30 cellular contexts compared by ENCODE assay signal in genomic region chr3:25480811-25481210, GRCh38. TPM values are rescaled to one million over a fixed set of nuclear protein-coding genes. Genes with fewer than 3 reads are reported as not detected.
"Had no signal": no experiment of that assay in that cellular context is flagged by ENCODE, and none has a peak within 500 bp of the region (broad histone marks: within the 10 kb centered on the region; RNA-seq: fewer than 3 reads in every experiment).

No MANE protein-coding gene starts in this region.

- H3K4me3 Mint-ChIP-seq: activated CD4-positive, alpha-beta memory T cell treated with anti-CD3 and anti-CD28 coated beads, Interleukin-2, amount 10 ng/mL, durations not matched to agents 7 days and 5 days; activated CD4-positive, alpha-beta T cell treated with anti-CD3 and anti-CD28 coated beads, Interleukin-2, amount 10 ng/mL, durations not matched to agents 24 days and 14 days; activated naive CD4-positive, alpha-beta T cell treated with anti-CD3 and anti-CD28 coated beads, Interleukin-2, amount 10 ng/mL, durations not matched to agents 7 days and 5 days; activated naive CD8-positive, alpha-beta T cell treated with anti-CD3 and anti-CD28 coated beads, Interleukin-2, amount 10 ng/mL, durations not matched to agents 7 days and 5 days; activated T-cell treated with anti-CD3 and anti-CD28 coated beads, Interleukin-2, amount 50 U/mL, for 24 hours; dendritic cell treated with granulocyte-macrophage colony-stimulating factor and Interleukin-4, amounts not matched to agents 40 ng/mL and 50 ng/mL, for 4 days; natural killer cell treated with Interleukin-12 subunit alpha and Interleukin-12 subunit beta and Interleukin-15 and Interleukin-18, amount 100 ng/mL, for 72 hours; stimulated activated effector memory CD8-positive, alpha-beta T cell treated with anti-CD3 and anti-CD28 coated beads, Interleukin-12 subunit alpha, Interleukin-12 subunit beta, amount 100 ng/mL, for 72 hours; stimulated activated naive CD8-positive, alpha-beta T cell treated with anti-CD3 and anti-CD28 coated beads, Interleukin-15, Interleukin-2, amounts not matched to agents 100 ng/mL and 50 ng/mL, for 24 hours; T-helper 1 cell treated with Interleukin-12 subunit alpha and Interleukin-12 subunit beta and Interleukin-4 antibody, amounts not matched to agents 30 μg/mL and 1 μg/mL, for 36 hours had no signal

- DNase-seq: activated CD4-positive, alpha-beta memory T cell treated with anti-CD3 and anti-CD28 coated beads, Interleukin-2, amount 10 ng/mL, durations not matched to agents 7 days and 5 days; activated CD4-positive, alpha-beta T cell treated with anti-CD3 and anti-CD28 coated beads, Interleukin-2, amount 10 ng/mL, durations not matched to agents 24 days and 14 days; activated CD4-positive, CD25-positive, alpha-beta regulatory T cell treated with anti-CD3 and anti-CD28 coated beads, Interleukin-2, amount 50 U/mL, for 72 hours; activated CD8-positive, alpha-beta memory T cell treated with anti-CD3 and anti-CD28 coated beads, Interleukin-2, amount 50 U/mL, for 48 hours; activated gamma-delta T cell; activated naive CD4-positive, alpha-beta T cell treated with anti-CD3 and anti-CD28 coated beads, Interleukin-2, amount 10 ng/mL, durations not matched to agents 7 days and 5 days; activated naive CD8-positive, alpha-beta T cell treated with anti-CD3 and anti-CD28 coated beads, Interleukin-2, amount 10 ng/mL, durations not matched to agents 7 days and 5 days; activated T-cell treated with anti-CD3 and anti-CD28 coated beads, Interleukin-2, amount 50 U/mL, for 24 hours; central memory CD4-positive, alpha-beta T cell; head of caudate nucleus; mesendoderm; mucosa of descending colon; posterior cingulate gyrus; stimulated activated CD4-positive, alpha-beta T cell treated with anti-CD3 and anti-CD28 coated beads, Interleukin-4, amount 100 ng/mL, for 24 hours; SW 1271; T-helper 9 cell; upper lobe of left lung had no signal

- H3K4me1 Mint-ChIP-seq: activated CD4-positive, alpha-beta memory T cell treated with anti-CD3 and anti-CD28 coated beads, Interleukin-2, amount 10 ng/mL, durations not matched to agents 7 days and 5 days; activated CD4-positive, alpha-beta T cell treated with anti-CD3 and anti-CD28 coated beads, Interleukin-2, amount 10 ng/mL, durations not matched to agents 24 days and 14 days; activated naive CD4-positive, alpha-beta T cell treated with anti-CD3 and anti-CD28 coated beads, Interleukin-2, amount 10 ng/mL, durations not matched to agents 7 days and 5 days; activated naive CD8-positive, alpha-beta T cell treated with anti-CD3 and anti-CD28 coated beads, Interleukin-2, amount 10 ng/mL, durations not matched to agents 7 days and 5 days; stimulated activated effector memory CD8-positive, alpha-beta T cell treated with anti-CD3 and anti-CD28 coated beads, Interleukin-12 subunit alpha, Interleukin-12 subunit beta, amount 100 ng/mL, for 72 hours had no signal

- H3K4me1 ChIP-seq: breast epithelium had no signal

- H3K27ac ChIP-seq: ascending aorta, breast epithelium, epithelial cell of prostate, skin epidermis, thoracic aorta, upper lobe of left lung, vagina had no signal

- ATAC-seq: mucosa of descending colon; natural killer cell treated with Interleukin-12 subunit alpha and Interleukin-12 subunit beta and Interleukin-15 and Interleukin-18, amount 100 ng/mL, for 72 hours; sciatic nerve; stimulated activated effector memory CD8-positive, alpha-beta T cell treated with anti-CD3 and anti-CD28 coated beads, Interleukin-12 subunit alpha, Interleukin-12 subunit beta, amount 100 ng/mL, for 72 hours had no signal

- H3K9me3 ChIP-seq: ascending aorta, breast epithelium, mucosa of descending colon, thoracic aorta, upper lobe of left lung, vagina had no signal

- H3K36me3 Mint-ChIP-seq: activated naive CD4-positive, alpha-beta T cell treated with anti-CD3 and anti-CD28 coated beads, Interleukin-2, amount 10 ng/mL, durations not matched to agents 7 days and 5 days; activated naive CD8-positive, alpha-beta T cell treated with anti-CD3 and anti-CD28 coated beads, Interleukin-2, amount 10 ng/mL, durations not matched to agents 7 days and 5 days; natural killer cell treated with Interleukin-12 subunit alpha and Interleukin-12 subunit beta and Interleukin-15 and Interleukin-18, amount 100 ng/mL, for 72 hours; stimulated activated effector memory CD8-positive, alpha-beta T cell treated with anti-CD3 and anti-CD28 coated beads, Interleukin-12 subunit alpha, Interleukin-12 subunit beta, amount 100 ng/mL, for 72 hours had no signal

- H3K9me3 Mint-ChIP-seq: activated CD4-positive, alpha-beta memory T cell treated with anti-CD3 and anti-CD28 coated beads, Interleukin-2, amount 10 ng/mL, durations not matched to agents 7 days and 5 days; activated CD4-positive, alpha-beta T cell treated with anti-CD3 and anti-CD28 coated beads, Interleukin-2, amount 10 ng/mL, durations not matched to agents 24 days and 14 days; activated naive CD4-positive, alpha-beta T cell treated with anti-CD3 and anti-CD28 coated beads, Interleukin-2, amount 10 ng/mL, durations not matched to agents 7 days and 5 days; activated naive CD8-positive, alpha-beta T cell treated with anti-CD3 and anti-CD28 coated beads, Interleukin-2, amount 10 ng/mL, durations not matched to agents 7 days and 5 days; activated T-cell treated with anti-CD3 and anti-CD28 coated beads, Interleukin-2, amount 50 U/mL, for 24 hours; dendritic cell treated with granulocyte-macrophage colony-stimulating factor and Interleukin-4, amounts not matched to agents 40 ng/mL and 50 ng/mL, for 4 days; natural killer cell treated with Interleukin-12 subunit alpha and Interleukin-12 subunit beta and Interleukin-15 and Interleukin-18, amount 100 ng/mL, for 72 hours; stimulated activated naive CD8-positive, alpha-beta T cell treated with anti-CD3 and anti-CD28 coated beads, Interleukin-15, Interleukin-2, amounts not matched to agents 100 ng/mL and 50 ng/mL, for 24 hours; T-helper 1 cell treated with Interleukin-12 subunit alpha and Interleukin-12 subunit beta and Interleukin-4 antibody, amounts not matched to agents 30 μg/mL and 1 μg/mL, for 36 hours had no signal

- H3K4me3 ChIP-seq: ascending aorta, breast epithelium, lung, mucosa of descending colon, skin epidermis, thoracic aorta, upper lobe of left lung, vagina had no signal

- H3K27me3 Mint-ChIP-seq: activated CD4-positive, alpha-beta memory T cell treated with anti-CD3 and anti-CD28 coated beads, Interleukin-2, amount 10 ng/mL, durations not matched to agents 7 days and 5 days; activated naive CD4-positive, alpha-beta T cell treated with anti-CD3 and anti-CD28 coated beads, Interleukin-2, amount 10 ng/mL, durations not matched to agents 7 days and 5 days; activated T-cell treated with anti-CD3 and anti-CD28 coated beads, Interleukin-2, amount 50 U/mL, for 24 hours; dendritic cell treated with granulocyte-macrophage colony-stimulating factor and Interleukin-4, amounts not matched to agents 40 ng/mL and 50 ng/mL, for 4 days had no signal

- H3K27ac Mint-ChIP-seq: activated CD4-positive, alpha-beta memory T cell treated with anti-CD3 and anti-CD28 coated beads, Interleukin-2, amount 10 ng/mL, durations not matched to agents 7 days and 5 days; activated CD4-positive, alpha-beta T cell treated with anti-CD3 and anti-CD28 coated beads, Interleukin-2, amount 10 ng/mL, durations not matched to agents 24 days and 14 days; activated naive CD4-positive, alpha-beta T cell treated with anti-CD3 and anti-CD28 coated beads, Interleukin-2, amount 10 ng/mL, durations not matched to agents 7 days and 5 days; activated naive CD8-positive, alpha-beta T cell treated with anti-CD3 and anti-CD28 coated beads, Interleukin-2, amount 10 ng/mL, durations not matched to agents 7 days and 5 days; activated T-cell treated with anti-CD3 and anti-CD28 coated beads, Interleukin-2, amount 50 U/mL, for 24 hours; dendritic cell treated with granulocyte-macrophage colony-stimulating factor and Interleukin-4, amounts not matched to agents 40 ng/mL and 50 ng/mL, for 4 days; natural killer cell treated with Interleukin-12 subunit alpha and Interleukin-12 subunit beta and Interleukin-15 and Interleukin-18, amount 100 ng/mL, for 72 hours; stimulated activated effector memory CD8-positive, alpha-beta T cell treated with anti-CD3 and anti-CD28 coated beads, Interleukin-12 subunit alpha, Interleukin-12 subunit beta, amount 100 ng/mL, for 72 hours; stimulated activated naive CD8-positive, alpha-beta T cell treated with anti-CD3 and anti-CD28 coated beads, Interleukin-15, Interleukin-2, amounts not matched to agents 100 ng/mL and 50 ng/mL, for 24 hours; T-helper 1 cell treated with Interleukin-12 subunit alpha and Interleukin-12 subunit beta and Interleukin-4 antibody, amounts not matched to agents 30 μg/mL and 1 μg/mL, for 36 hours had no signal

- H3K36me3 ChIP-seq: ascending aorta, breast epithelium, thoracic aorta, upper lobe of left lung, vagina had no signal

- H3K27me3 ChIP-seq: ascending aorta, breast epithelium, upper lobe of left lung, vagina had no signal

RNA-seq across cellular contexts. Expression of gene RARB, which starts 52.7 kb away (rescaled TPM):
- total RNA-seq: activated CD4-positive, alpha-beta memory T cell treated with anti-CD3 and anti-CD28 coated beads, Interleukin-2, amount 10 ng/mL, durations not matched to agents 7 days and 5 days; activated CD4-positive, alpha-beta T cell treated with anti-CD3 and anti-CD28 coated beads, Interleukin-2, amount 10 ng/mL, durations not matched to agents 24 days and 14 days; activated naive CD8-positive, alpha-beta T cell treated with anti-CD3 and anti-CD28 coated beads, Interleukin-2, amount 10 ng/mL, durations not matched to agents 7 days and 5 days; natural killer cell treated with Interleukin-12 subunit alpha and Interleukin-12 subunit beta and Interleukin-15 and Interleukin-18, amount 100 ng/mL, for 72 hours had no signal
